1 cellular context compared by ENCODE assay signal in genomic region chr12:80593766-80594165, GRCh38.
TF ChIP-seq lines count a peak whose summit lies in the region.

No MANE protein-coding gene starts in this region.

TF ChIP-seq in GM23338, 12 proteins besides CTCF, POLR2A, EP300 and RAD21 (continued from another document):
- TF ChIP-seq ZNF462 (CRISPR knock-in tag; IDR thresholded peaks at IDR 0.05) (no peak), REST (IDR thresholded peaks at IDR 0.05; ENCODE audit: unreplicated experiment) (no peak)
